Comparison of ENCODE assay signal across 23 cellular contexts in the genomic region with DNA sequence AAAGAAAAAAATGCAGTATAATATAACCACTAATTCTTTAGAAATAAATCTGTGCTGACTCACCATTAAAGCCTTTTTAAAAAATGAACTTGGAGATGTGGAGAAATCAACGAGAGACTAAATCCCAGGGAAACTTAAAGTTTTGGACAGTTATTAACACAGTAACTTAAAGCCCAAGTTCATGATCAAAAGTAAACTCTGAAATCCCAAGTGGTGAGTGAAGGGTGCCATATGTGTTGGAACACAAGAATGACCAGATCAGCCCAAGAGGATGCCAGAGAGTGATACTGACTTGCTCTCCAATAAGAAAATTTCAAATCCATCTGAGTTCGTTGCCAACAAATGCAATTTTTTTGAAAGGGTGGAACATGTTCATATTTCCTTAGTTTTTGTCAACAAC.
A peak's percentile ranks its signal among the peaks of the same experiment; 100 is the strongest.
DNase-seq lines count a peak whose midpoint lies in the region; ATAC-seq and TF ChIP-seq lines count a peak whose summit lies in the region.
"Had no signal": no experiment of that assay in that cellular context is flagged by ENCODE, and none has a peak within 500 bp of the region (broad histone marks: within the 10 kb centered on the region; RNA-seq: fewer than 3 reads in every experiment).

No MANE protein-coding gene starts in this region.

- H3K4me3 ChIP-seq in fibroblast of pulmonary artery (replicated peaks; ENCODE audit: low read depth, low read length): no peak overlapping the region
- H3K4me3 ChIP-seq: colonic mucosa, skin epidermis, stomach, tibial artery had no signal

- peak; percentile 74 for DNase-seq in AG09319 (ENCODE audit: extremely low read depth, low read depth)
- peak; percentile 83 for DNase-seq in NCI-H446 treated with DMSO at 0.1 percent for 48 hours (lab: John Stamatoyannopoulos, UW)
- DNase-seq in fibroblast of pulmonary artery (ENCODE audit: low read depth): peak; percentile 60
- no peak for DNase-seq in HuH-7 (ENCODE audit: low spot score)
- DNase-seq: activated CD4-positive, alpha-beta T cell treated with anti-CD3 and anti-CD28 coated beads, Interleukin-2, amount 50 U/mL, for 4 hours; activated naive CD4-positive, alpha-beta T cell treated with Interleukin-2 at 50 U/mL for 16 hours; amniotic stem cell; colonic mucosa; effector CD8-positive, alpha-beta T cell; mammary epithelial cell; NCI-H2029 treated with DMSO at 0.1 percent for 48 hours; NCI-H2227 treated with DMSO at 0.1 percent for 48 hours; NCI-H748 treated with DMSO at 0.1 percent for 48 hours; stimulated activated CD4-positive, alpha-beta T cell treated with anti-CD3 and anti-CD28 coated beads, Interleukin-1b, Interleukin-23, amount 100 ng/mL, for 48 hours; stomach; tibial artery had no signal

- no peaks in the 10 kb centered on the region for H3K27me3 Mint-ChIP-seq in nephron (ENCODE audit: low read depth)
- H3K27me3 Mint-ChIP-seq: progenitor cell of endocrine pancreas had no signal

- no peaks in the 10 kb centered on the region for H3K9me3 Mint-ChIP-seq in nephron
- H3K9me3 Mint-ChIP-seq: T-helper 1 cell treated with Interleukin-12 subunit alpha and Interleukin-12 subunit beta and Interleukin-4 antibody, amounts not matched to agents 30 μg/mL and 1 μg/mL, for 36 hours had no signal

- peaks cover 25% of the 10 kb centered on the region for H3K4me1 Mint-ChIP-seq in nephron

- ATAC-seq in HG03521 (IDR thresholded peaks at IDR 0.05; ENCODE audit: unreplicated experiment) (no peak), HG02759 (IDR thresholded peaks at IDR 0.05; ENCODE audit: unreplicated experiment) (no peak), GM21381 (IDR thresholded peaks at IDR 0.05; ENCODE audit: unreplicated experiment) (no peak)

- no peaks in the 10 kb centered on the region for H3K36me3 Mint-ChIP-seq in nephron (ENCODE audit: low read depth)

- TF ChIP-seq CTCF in AG09319 (IDR thresholded peaks at IDR 0.05; ENCODE audit: low read depth, low read length) (no peak), fibroblast of pulmonary artery (IDR thresholded peaks at IDR 0.05; ENCODE audit: low read length, missing control alignments) (no peak), nephron (IDR thresholded peaks at IDR 0.05; ENCODE audit: unreplicated experiment in 3 of 3) (no peak)

- H3K4me3 Mint-ChIP-seq in nephron: no peak overlapping the region
- H3K4me3 Mint-ChIP-seq: T-helper 1 cell treated with Interleukin-12 subunit alpha and Interleukin-12 subunit beta and Interleukin-4 antibody, amounts not matched to agents 30 μg/mL and 1 μg/mL, for 36 hours had no signal

- peak overlapping the region in 2 of 3 experiments; percentile 63 to 71 for H3K27ac Mint-ChIP-seq in nephron
- H3K27ac Mint-ChIP-seq: progenitor cell of endocrine pancreas; T-helper 1 cell treated with Interleukin-12 subunit alpha and Interleukin-12 subunit beta and Interleukin-4 antibody, amounts not matched to agents 30 μg/mL and 1 μg/mL, for 36 hours had no signal
